Comparison of ENCODE assay signal across 9 cellular contexts in genomic region chr6:39113788-39114187, GRCh38. TPM values are rescaled to one million over a fixed set of nuclear protein-coding genes. Genes with fewer than 3 reads are reported as not detected.
A peak's percentile ranks its signal among the peaks of the same experiment; 100 is the strongest.
DNase-seq lines count a peak whose midpoint lies in the region; ATAC-seq, FAIRE-seq and TF ChIP-seq lines count a peak whose summit lies in the region.
"Had no signal": no experiment of that assay in that cellular context is flagged by ENCODE, and none has a peak within 500 bp of the region (broad histone marks: within the 10 kb centered on the region; RNA-seq: fewer than 3 reads in every experiment).

No MANE protein-coding gene starts in this region.

- H3K79me2 ChIP-seq in ACC112 (ENCODE audit: control insufficient read depth, insufficient read depth, low read length, unreplicated experiment), result no peaks in the 10 kb centered on the region

- peak overlapping the region; percentile 96 for H2AFZ ChIP-seq in ACC112 (ENCODE audit: low read length, unreplicated experiment)

- POLR2A ChIA-PET in HEK293 (lab: Yijun Ruan, JAX), result interaction anchor here (1.2 to 1.8 kb wide), 4 partner anchors 11 to 192 kb away, joined by 3 to 5 read pairs (median 4); no protein-coding TSS in a partner anchor

- H3K9ac ChIP-seq in adipocyte (ENCODE audit: low read length), result peak overlapping the region; percentile 92

- 0 out of 2 replicates have a peak, but pooled peaks cover 8% of the 10 kb centered on the region for H3K36me3 ChIP-seq in ACC112 (ENCODE audit: insufficient read depth, low read length)
- H3K36me3 ChIP-seq in HEK293 (ENCODE audit: control insufficient read depth in 2 of 2, insufficient read depth in 1 of 2, low read length in 2 of 2), result peaks cover 0 to 16% of the 10 kb centered on the region in 2 experiments; a peak in 1 of 3 replicates
- H3K36me3 ChIP-seq in adipocyte (ENCODE audit: control insufficient read depth, insufficient read depth, low read length, severe bottlenecking), result peaks cover 20% of the 10 kb centered on the region
- H3K36me3 ChIP-seq in mesodermal cell (ENCODE audit: control insufficient read depth, insufficient read depth, low read length), result peaks cover 7% of the 10 kb centered on the region

- peaks cover 11% of the 10 kb centered on the region for H3K4me1 ChIP-seq in ACC112 (ENCODE audit: control insufficient read depth, insufficient read depth, low read length, unreplicated experiment)
- H3K4me1 ChIP-seq in HEK293 (ENCODE audit: control insufficient read depth, insufficient read depth, low read length), result 0 out of 2 replicates have a peak, but pooled peaks cover 3% of the 10 kb centered on the region
- peaks cover 18% of the 10 kb centered on the region for H3K4me1 ChIP-seq in adipocyte (ENCODE audit: control insufficient read depth, insufficient read depth, low read length)
- H3K4me1 ChIP-seq in mesodermal cell (ENCODE audit: control insufficient read depth, insufficient read depth, low read length, poor library complexity, severe bottlenecking), result no peaks in the 10 kb centered on the region

- DNase-seq in adipocyte (ENCODE audit: low read depth), result no peak
- no peak for DNase-seq in D721Med (ENCODE audit: insufficient read length, low spot score)
- DNase-seq in stimulated activated CD4-positive, alpha-beta T cell treated with anti-CD3 and anti-CD28 coated beads, Interleukin-4, amount 100 ng/mL, for 1 hour, result no peak
- no peak for DNase-seq in posterior cingulate gyrus
- DNase-seq in left lobe of liver (ENCODE audit: low spot score), result no peak
- DNase-seq: central memory CD4-positive, alpha-beta T cell had no signal

- intact Hi-C loops in posterior cingulate gyrus (cut with DNase I), result loop anchor here (5.0 to 10.0 kb wide), 2 partner anchors 411 to 1951 kb away; partner anchors contain the start of gene GLO1

- CTCF ChIA-PET in HEK293 (lab: Yijun Ruan, JAX), result interaction anchor here (0.5 to 0.8 kb wide), 2 partner anchors 51 to 469 kb away, joined by 3 to 4 read pairs; no protein-coding TSS in a partner anchor

- no peak for FAIRE-seq in D721Med (lab: Jason Lieb, UNC)

- H3K9me3 ChIP-seq in HEK293 (ENCODE audit: control insufficient read depth, insufficient read depth, low read depth, low read length), result no peaks in the 10 kb centered on the region
- no peaks in the 10 kb centered on the region for H3K9me3 ChIP-seq in adipocyte (ENCODE audit: control insufficient read depth, low read length)
- H3K9me3 ChIP-seq in mesodermal cell (ENCODE audit: control insufficient read depth, low read length), result no peaks in the 10 kb centered on the region

- no peak for TF ChIP-seq CTCF in HEK293 (tag by site-specific recombination; IDR thresholded peaks at IDR 0.05)
- no peak for TF ChIP-seq CTCF in D721Med (IDR thresholded peaks at IDR 0.05; ENCODE audit: insufficient read depth, missing control alignments)

- H3K4me3 ChIP-seq in ACC112 (ENCODE audit: low read depth, low read length) (peak overlapping the region; percentile 85), HEK293 (ENCODE audit: low read depth, low read length) (peak overlapping the region; percentile 75), adipocyte (ENCODE audit: low read length) (peak overlapping the region; percentile 85), mesodermal cell (ENCODE audit: extremely low read depth, insufficient read depth, low read length, poor library complexity, severe bottlenecking) (peak overlapping the region; percentile 60)

- no peak for ATAC-seq in left lobe of liver

- no CpG with 5 or more reads among the region's 1 CpG for WGBS in mesodermal cell (ENCODE audit: insufficient coverage in 2 of 2), 2 experiments

- H3K27ac ChIP-seq in ACC112 (ENCODE audit: low read depth, low read length) (no peak overlapping the region), HEK293 (ENCODE audit: extremely low read depth, low read depth, low read length) (no peak overlapping the region), mesodermal cell (ENCODE audit: low read depth, low read length, severe bottlenecking) (no peak overlapping the region)

- H3K27me3 ChIP-seq in ACC112 (ENCODE audit: insufficient read depth, low read length) (0 out of 2 replicates have a peak, but pooled peaks cover 2% of the 10 kb centered on the region), adipocyte (replicated peaks; ENCODE audit: control insufficient read depth, insufficient read depth, low read length) (no peaks in the 10 kb centered on the region)

TF ChIP-seq in HEK293, 187 proteins besides CTCF, POLR2A, EP300 and RAD21:
- TF ChIP-seq SP3 (tag by site-specific recombination; IDR thresholded peaks at IDR 0.05), result no peak
- TF ChIP-seq SCRT1 (tag by site-specific recombination; IDR thresholded peaks at IDR 0.05; ENCODE audit: borderline replicate concordance), result no peak
- TF ChIP-seq YY1 (tag by site-specific recombination; IDR thresholded peaks at IDR 0.05), result no peak
- TF ChIP-seq ZNF23 (tag by site-specific recombination; IDR thresholded peaks at IDR 0.05; ENCODE audit: borderline replicate concordance), result no peak
- TF ChIP-seq ZNF530 (tag by site-specific recombination; IDR thresholded peaks at IDR 0.05; ENCODE audit: low read depth), result no peak
- TF ChIP-seq ZNF391 (tag by site-specific recombination; IDR thresholded peaks at IDR 0.05; ENCODE audit: borderline replicate concordance, low read depth), result no peak
- TF ChIP-seq ZEB2 (tag by site-specific recombination; IDR thresholded peaks at IDR 0.05), result no peak
- TF ChIP-seq ZBTB11 (tag by site-specific recombination; conservative IDR thresholded peaks at IDR 0.05; ENCODE audit: low read depth), result no peak
- TF ChIP-seq ZBTB1 (tag by site-specific recombination; IDR thresholded peaks at IDR 0.05), result no peak
- no peak for TF ChIP-seq ZNF248 (tag by site-specific recombination; IDR thresholded peaks at IDR 0.05)
- TF ChIP-seq TCF7L2 (IDR thresholded peaks at IDR 0.05; ENCODE audit: borderline replicate concordance, low read depth, low read length), result no peak
- no peak for TF ChIP-seq ZSCAN5A (tag by site-specific recombination; IDR thresholded peaks at IDR 0.05)
- no peak for TF ChIP-seq KLF10 (tag by site-specific recombination; IDR thresholded peaks at IDR 0.05)
- no peak for TF ChIP-seq ZNF776 (tag by site-specific recombination; IDR thresholded peaks at IDR 0.05; ENCODE audit: borderline replicate concordance)
- no peak for TF ChIP-seq ZNF585B (tag by site-specific recombination; IDR thresholded peaks at IDR 0.05)
- no peak for TF ChIP-seq ZNF701 (tag by site-specific recombination; IDR thresholded peaks at IDR 0.05)
- TF ChIP-seq ZBTB8A (tag by site-specific recombination; IDR thresholded peaks at IDR 0.05), result no peak
TF ChIP-seq in HEK293: peak in this region for 0.

RNA-seq across cellular contexts. Expression of gene SAYSD1, which starts 1.2 kb away (rescaled TPM):
- 7.0 TPM for polyA plus RNA-seq in mesodermal cell (2013, experiment 1 of 2)
- polyA plus RNA-seq in mesodermal cell (2013, experiment 2 of 2), result 6.5 TPM
- 6.0 TPM for total RNA-seq in left lobe of liver
